9 cellular contexts compared by ENCODE assay signal in genomic region chr14:93975791-93976476, GRCh38. TPM values are rescaled to one million over a fixed set of nuclear protein-coding genes. Genes with fewer than 3 reads are reported as not detected.
A peak's percentile ranks its signal among the peaks of the same experiment; 100 is the strongest.
DNase-seq lines count a peak whose midpoint lies in the region; ATAC-seq and TF ChIP-seq lines count a peak whose summit lies in the region.
"Had no signal": no experiment of that assay in that cellular context is flagged by ENCODE, and none has a peak within 500 bp of the region (broad histone marks: within the 10 kb centered on the region; RNA-seq: fewer than 3 reads in every experiment).

No MANE protein-coding gene starts in this region.

- H3K79me2 ChIP-seq in ACC112 (ENCODE audit: control insufficient read depth, insufficient read depth, low read length, unreplicated experiment) = no peaks in the 10 kb centered on the region

- peaks cover 6% of the 10 kb centered on the region; the same call in 1 of the 2 replicates for H3K27me3 ChIP-seq in ACC112 (ENCODE audit: insufficient read depth, low read length)
- peaks cover 0 to 13% (median 0%) of the 10 kb centered on the region in 3 experiments for H3K27me3 ChIP-seq in neuronal stem cell (ENCODE audit: control insufficient read depth in 3 of 3, insufficient read depth in 3 of 3, low read depth in 1 of 3, low read length in 3 of 3)
- H3K27me3 ChIP-seq in H7 (ENCODE audit: control insufficient read depth, insufficient read depth, low read length) = no peaks in the 10 kb centered on the region

- DNase-seq in neuronal stem cell (ENCODE audit: low spot score) = no peak
- DNase-seq in H7 = no peak
- no peak for DNase-seq in Calu3
- DNase-seq in effector CD4-positive, alpha-beta T cell = no peak

- no peak overlapping the region for H3K4ac ChIP-seq in neuronal stem cell (ENCODE audit: low read length)

- no peak for TF ChIP-seq CTCF in Calu3 (IDR thresholded peaks at IDR 0.05; ENCODE audit: unreplicated experiment)

- H3K27me3 Mint-ChIP-seq in activated naive CD4-positive, alpha-beta T cell treated with anti-CD3 and anti-CD28 coated beads, Interleukin-2, amount 50 U/mL, for 24 hours = no peaks in the 10 kb centered on the region
- peaks cover 26% of the 10 kb centered on the region for H3K27me3 Mint-ChIP-seq in Calu3 (ENCODE audit: unreplicated experiment)

- H2BK120ac ChIP-seq in neuronal stem cell (ENCODE audit: low read depth, low read length) = no peak overlapping the region

- H3K4me3 ChIP-seq in ACC112 (ENCODE audit: low read depth, low read length) (peak overlapping the region; percentile 51), neuronal stem cell (ENCODE audit: low read length in 2 of 2) (no peak overlapping the region), H7 (ENCODE audit: insufficient read depth, low read depth, low read length) (no peak overlapping the region)

- no peaks in the 10 kb centered on the region for H3K79me1 ChIP-seq in neuronal stem cell (ENCODE audit: low read depth, low read length)

- H3K4me2 ChIP-seq in neuronal stem cell (ENCODE audit: insufficient read depth, low read length, poor library complexity, severe bottlenecking) = no peak overlapping the region

- no peak overlapping the region for H4K8ac ChIP-seq in neuronal stem cell (ENCODE audit: low read depth, low read length)

- H4K91ac ChIP-seq in neuronal stem cell (ENCODE audit: low read depth, low read length, poor library complexity) = no peak overlapping the region

- no peak overlapping the region for H2BK15ac ChIP-seq in neuronal stem cell (ENCODE audit: low read length)

- H3K27ac ChIP-seq in ACC112 (ENCODE audit: low read depth, low read length) = no peak overlapping the region
- H3K27ac ChIP-seq in neuronal stem cell (replicated peaks; ENCODE audit: low read length) = no peak overlapping the region

- H3K4me3 Mint-ChIP-seq in activated naive CD4-positive, alpha-beta T cell treated with anti-CD3 and anti-CD28 coated beads, Interleukin-2, amount 50 U/mL, for 24 hours = peak overlapping the region; percentile 50
- no peak overlapping the region for H3K4me3 Mint-ChIP-seq in Calu3 (ENCODE audit: low read depth, unreplicated experiment)

- H3K4me1 ChIP-seq in ACC112 (ENCODE audit: control insufficient read depth, insufficient read depth, low read length, unreplicated experiment) (peaks cover 4% of the 10 kb centered on the region), neuronal stem cell (ENCODE audit: control insufficient read depth in 2 of 2, insufficient read depth in 1 of 2, low read depth in 1 of 2, low read length in 2 of 2) (peaks cover 0 to 10% of the 10 kb centered on the region in 2 donors)

- CTCF ChIA-PET in Calu3 (lab: Charles Lee) = no interaction called here

- no peak overlapping the region for H2AFZ ChIP-seq in ACC112 (ENCODE audit: low read length, unreplicated experiment)
- H2AFZ ChIP-seq in neuronal stem cell (ENCODE audit: low read length) = peak overlapping the region; percentile 6

- H3K9ac ChIP-seq in neuronal stem cell (ENCODE audit: low read depth, low read length, poor library complexity) = no peak overlapping the region

- H3K18ac ChIP-seq in neuronal stem cell (ENCODE audit: low read length) = no peak overlapping the region

- no CpG with 5 or more reads among the region's 9 CpGs for WGBS in neuronal stem cell (ENCODE audit: extremely low coverage in 2 of 2, insufficient read length in 2 of 2, insufficient replicate concordance in 1 of 2), 2 donors

- intact Hi-C loops in Calu3 (cut with micrococcal nuclease; ENCODE audit: unreplicated experiment) = no loop called here

- peak overlapping the region; percentile 93 for H3K27ac Mint-ChIP-seq in activated naive CD4-positive, alpha-beta T cell treated with anti-CD3 and anti-CD28 coated beads, Interleukin-2, amount 50 U/mL, for 24 hours
- H3K27ac Mint-ChIP-seq in Calu3 (ENCODE audit: unreplicated experiment) = no peak overlapping the region

- H3K14ac ChIP-seq in neuronal stem cell (ENCODE audit: low read length) = no peak overlapping the region

- no peaks in the 10 kb centered on the region for H3K36me3 ChIP-seq in ACC112 (ENCODE audit: insufficient read depth, low read length)
- no peaks in the 10 kb centered on the region for H3K36me3 ChIP-seq in neuronal stem cell (replicated peaks in 1 of 2; ENCODE audit: control insufficient read depth in 2 of 2, insufficient read depth in 2 of 2, low read length in 2 of 2)
- H3K36me3 ChIP-seq in H7 (replicated peaks; ENCODE audit: control insufficient read depth, insufficient read depth, low read length) = no peaks in the 10 kb centered on the region

- H3K4me1 Mint-ChIP-seq in activated naive CD4-positive, alpha-beta T cell treated with anti-CD3 and anti-CD28 coated beads, Interleukin-2, amount 50 U/mL, for 24 hours = peaks cover 67% of the 10 kb centered on the region
- H3K4me1 Mint-ChIP-seq in Calu3 (ENCODE audit: low read depth, unreplicated experiment) = no peaks in the 10 kb centered on the region

- BruUV-seq in Calu3 (replicated peaks; lab: Mats Ljungman, UMichigan) = no TSS peak

- ATAC-seq in GM18907 (IDR thresholded peaks at IDR 0.05; ENCODE audit: unreplicated experiment) = peak; percentile 60
- ATAC-seq in HG03064 (IDR thresholded peaks at IDR 0.05; ENCODE audit: low read depth, unreplicated experiment) = peak; percentile 57

- no peak overlapping the region for H2BK12ac ChIP-seq in neuronal stem cell (ENCODE audit: low read length)

- no peaks in the 10 kb centered on the region for H3K9me3 ChIP-seq in neuronal stem cell (replicated peaks in 1 of 2; ENCODE audit: control insufficient read depth in 2 of 2, insufficient read depth in 1 of 2, low read depth in 1 of 2, low read length in 2 of 2)

- H2AK5ac ChIP-seq in neuronal stem cell (ENCODE audit: low read depth, low read length) = no peak overlapping the region

- H3K9me3 Mint-ChIP-seq in activated naive CD4-positive, alpha-beta T cell treated with anti-CD3 and anti-CD28 coated beads, Interleukin-2, amount 50 U/mL, for 24 hours = peaks cover 6% of the 10 kb centered on the region
- H3K9me3 Mint-ChIP-seq in Calu3 (ENCODE audit: low read depth, unreplicated experiment) = no peaks in the 10 kb centered on the region

- H3K36me3 Mint-ChIP-seq in activated naive CD4-positive, alpha-beta T cell treated with anti-CD3 and anti-CD28 coated beads, Interleukin-2, amount 50 U/mL, for 24 hours = peaks cover 11% of the 10 kb centered on the region
- no peaks in the 10 kb centered on the region for H3K36me3 Mint-ChIP-seq in Calu3 (ENCODE audit: insufficient read depth, unreplicated experiment)

- H3K23ac ChIP-seq in neuronal stem cell (ENCODE audit: low read depth, low read length, poor library complexity) = no peak overlapping the region

- no peak overlapping the region for H2BK5ac ChIP-seq in neuronal stem cell (ENCODE audit: low read length)

RNA-seq across cellular contexts. Expression of gene ASB2, which starts 0.4 kb away (rescaled TPM):
- 0.43 TPM for polyA plus RNA-seq in neuronal stem cell (2013, experiment 1 of 2)
- 0.50 TPM for polyA plus RNA-seq in neuronal stem cell (2013, experiment 2 of 2)
- total RNA-seq in H7 (2014; rRNA removed; shearing (Covaris generic)) = 0.21 TPM in 1 of 2 replicates, not detected in the other
- total RNA-seq in Calu3 (2022) = 0.17 and 0.19 TPM in 2 replicates

RNA-seq across cellular contexts. Expression of gene CCDC197, which starts 21.2 kb away (rescaled TPM):
- polyA plus RNA-seq in neuronal stem cell (2013, experiment 1 of 2) = not detected
- polyA plus RNA-seq in neuronal stem cell (2013, experiment 2 of 2) = not detected
- not detected in 2 replicates for total RNA-seq in H7 (2014; rRNA removed; shearing (Covaris generic))
- total RNA-seq in Calu3 (2022) = not detected in 2 replicates
- total RNA-seq: mononuclear cell had no signal

RNA-seq across cellular contexts. Expression of gene FAM181A, which starts 48.8 kb away (rescaled TPM):
- 2.3 TPM for polyA plus RNA-seq in neuronal stem cell (2013, experiment 1 of 2)
- polyA plus RNA-seq in neuronal stem cell (2013, experiment 2 of 2) = 2.4 TPM
- total RNA-seq in H7 (2014; rRNA removed; shearing (Covaris generic)) = not detected in 2 replicates
- total RNA-seq in Calu3 (2022) = not detected in 2 replicates
- total RNA-seq: mononuclear cell had no signal

RNA-seq across cellular contexts. Expression of gene OTUB2, which starts 50.2 kb away (rescaled TPM):
- 5.1 TPM for polyA plus RNA-seq in neuronal stem cell (2013, experiment 1 of 2)
- 5.0 TPM for polyA plus RNA-seq in neuronal stem cell (2013, experiment 2 of 2)
- 3.0 and 4.4 TPM in 2 replicates for total RNA-seq in H7 (2014; rRNA removed; shearing (Covaris generic))
- 15.3 and 22.2 TPM in 2 replicates for total RNA-seq in Calu3 (2022)
